ENCODE assay signal across 20 cellular contexts in the genomic region with DNA sequence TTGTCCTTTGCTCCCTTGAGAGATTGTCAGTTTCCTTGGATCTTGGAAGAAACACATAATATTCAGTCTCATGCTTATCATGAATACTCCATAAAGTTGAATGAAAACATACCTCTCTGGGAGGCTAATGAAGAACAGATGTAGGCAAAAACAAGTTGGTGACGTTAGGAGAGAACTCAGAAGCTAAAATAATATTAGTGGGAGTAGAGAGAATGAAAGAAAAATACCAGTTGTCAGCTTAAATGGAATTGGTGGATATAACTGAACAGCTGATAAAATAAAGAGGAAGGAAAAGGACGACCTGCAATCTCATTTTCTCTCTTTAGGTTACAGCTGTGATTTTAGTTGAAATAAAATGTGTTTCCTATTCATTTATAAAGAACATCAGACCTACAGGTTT.
A peak's percentile ranks its signal among the peaks of the same experiment; 100 is the strongest.
DNase-seq lines count a peak whose midpoint lies in the region; ATAC-seq and TF ChIP-seq lines count a peak whose summit lies in the region.
"Had no signal": no experiment of that assay in that cellular context is flagged by ENCODE, and none has a peak within 500 bp of the region (broad histone marks: within the 10 kb centered on the region; RNA-seq: fewer than 3 reads in every experiment).

No MANE protein-coding gene starts in this region.

- no peak for ATAC-seq in left ventricle myocardium superior
- ATAC-seq in HG02642 (IDR thresholded peaks at IDR 0.05; ENCODE audit: poor library complexity, unreplicated experiment), result no peak
- ATAC-seq: activated T-helper 17 cell treated with anti-CD3 and anti-CD28 coated beads, Interleukin-2, amount 50 U/mL, for 72 hours; GM12878; left colon; mucosa of descending colon; stimulated activated naive CD8-positive, alpha-beta T cell treated with anti-CD3 and anti-CD28 coated beads, Interleukin-15, amount 100 ng/mL, for 72 hours had no signal

- no peak overlapping the region for H3K27ac ChIP-seq in ACC112 (ENCODE audit: low read depth, low read length)
- H3K27ac ChIP-seq: 22Rv1, esophagus squamous epithelium, parathyroid adenoma, VCaP had no signal

- no peaks in the 10 kb centered on the region for H3K4me1 ChIP-seq in ACC112 (ENCODE audit: control insufficient read depth, insufficient read depth, low read length, unreplicated experiment)
- H3K4me1 ChIP-seq: esophagus squamous epithelium, parathyroid adenoma had no signal

- no peak for TF ChIP-seq CTCF in choroid plexus epithelial cell (conservative IDR thresholded peaks at IDR 0.05; ENCODE audit: low read depth, low read length)

- intact Hi-C loops in left ventricle myocardium superior (cut with micrococcal nuclease), result no loop called here

- H3K36me3 ChIP-seq in ACC112 (ENCODE audit: insufficient read depth, low read length), result no peaks in the 10 kb centered on the region
- H3K36me3 ChIP-seq: esophagus squamous epithelium had no signal

- H3K27me3 ChIP-seq in ACC112 (ENCODE audit: insufficient read depth, low read length), result peaks cover 6% of the 10 kb centered on the region; the same call in 1 of the 2 replicates
- H3K27me3 ChIP-seq: esophagus squamous epithelium had no signal

- DNase-seq in LHCN-M2 (ENCODE audit: low read depth), result peak; percentile 85
- peak; percentile 54 for DNase-seq in choroid plexus epithelial cell (ENCODE audit: low read depth)
- DNase-seq in left kidney (ENCODE audit: low read depth, low spot score), result peak; percentile 41
- DNase-seq in NK-92 (lab: John Stamatoyannopoulos, UW; ENCODE audit: unreplicated experiment), result no peak
- DNase-seq in left ventricle myocardium superior, result no peak
- DNase-seq in retina, result no peak
- DNase-seq: CD4-positive, alpha-beta memory T cell; esophagus squamous epithelium; left colon; mucosa of descending colon; NCI-H748 treated with DMSO at 0.1 percent for 48 hours; stimulated activated naive CD8-positive, alpha-beta T cell treated with anti-CD3 and anti-CD28 coated beads, Interleukin-15, amount 100 ng/mL, for 72 hours; T-helper 1 cell had no signal

- H2AFZ ChIP-seq in ACC112 (ENCODE audit: low read length, unreplicated experiment), result peak overlapping the region; percentile 1
- H2AFZ ChIP-seq: parathyroid adenoma had no signal

- H3K4me3 ChIP-seq in ACC112 (ENCODE audit: low read depth, low read length) (no peak overlapping the region), choroid plexus epithelial cell (ENCODE audit: low read depth, low read length) (no peak overlapping the region)
- H3K4me3 ChIP-seq: esophagus squamous epithelium, GM12878, mucosa of descending colon had no signal

- H3K79me2 ChIP-seq in ACC112 (ENCODE audit: control insufficient read depth, insufficient read depth, low read length, unreplicated experiment), result no peaks in the 10 kb centered on the region
- H3K79me2 ChIP-seq: parathyroid adenoma had no signal

Comparison
In these comparisons a context has a peak if more than half of its experiments do, and no peak if none do; other contexts are left out.
1. DNase-seq: peak in LHCN-M2 (single experiment), choroid plexus epithelial cell (single experiment) and left kidney (single experiment); none in NK-92 (single experiment), left ventricle myocardium superior (single experiment) and retina (single experiment).